ENCODE assay signal across 8 cellular contexts in the genomic region with DNA sequence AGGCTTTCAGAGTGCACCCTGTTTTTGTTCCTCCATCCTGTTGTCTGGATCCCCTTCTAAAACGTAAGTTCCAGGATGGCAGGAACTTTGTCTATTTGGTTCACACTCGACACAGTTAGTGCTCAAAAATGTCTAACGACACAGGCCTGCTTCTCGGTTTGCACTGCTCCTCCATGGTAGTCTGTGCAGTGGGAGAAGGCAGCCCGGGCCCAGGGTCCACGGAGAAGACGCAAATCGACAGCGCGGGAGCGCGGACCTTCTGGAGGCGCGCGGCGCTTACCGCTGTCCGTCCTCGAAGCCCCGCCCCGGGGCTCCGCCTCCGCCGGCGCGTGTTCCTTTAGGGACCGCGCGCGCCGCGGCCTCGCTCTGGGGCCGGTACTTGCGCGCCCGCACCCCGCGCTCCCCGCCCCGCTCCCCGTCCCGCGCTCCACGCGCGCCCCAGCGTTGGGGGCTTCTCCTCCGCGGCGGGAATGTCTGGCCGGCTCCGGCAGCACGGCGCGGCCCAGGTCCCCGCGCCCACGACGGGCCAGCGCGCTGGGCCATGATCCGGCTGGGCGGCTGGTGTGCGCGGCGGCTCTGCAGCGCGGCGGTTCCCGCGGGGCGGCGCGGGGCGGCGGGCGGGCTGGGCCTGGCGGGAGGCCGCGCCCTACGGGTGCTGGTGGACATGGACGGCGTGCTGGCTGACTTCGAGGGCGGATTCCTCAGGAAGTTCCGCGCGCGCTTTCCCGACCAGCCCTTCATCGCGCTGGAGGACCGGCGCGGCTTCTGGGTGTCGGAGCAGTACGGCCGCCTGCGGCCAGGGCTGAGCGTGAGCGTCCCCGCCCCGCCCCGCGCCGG. TPM values are rescaled to one million over a fixed set of nuclear protein-coding genes. Genes with fewer than 3 reads are reported as not detected.
DNase-seq lines count a peak whose midpoint lies in the region; ATAC-seq and TF ChIP-seq lines count a peak whose summit lies in the region.

A gene (plus strand): TSS at position 364 of the 837 bp plus-strand sequence. CDS start 178 bp downstream, at position 542.

- H3K27me3 ChIP-seq in CD4-positive, CD25-positive, alpha-beta regulatory T cell (ENCODE audit: control insufficient read depth, insufficient read depth, low read length), result no peaks in the 10 kb centered on the region
- H3K27me3 ChIP-seq in foreskin keratinocyte, result peaks cover 5% of the 10 kb centered on the region
- H3K27me3 ChIP-seq in neural progenitor cell, result peaks cover 20% of the 10 kb centered on the region
- H3K27me3 ChIP-seq in subcutaneous abdominal adipose tissue (ENCODE audit: control insufficient read depth in 5 of 5, insufficient read depth in 4 of 5, low read length in 5 of 5), result no peaks in the 10 kb centered on the region

- H3K36me3 Mint-ChIP-seq in CD4-positive, CD25-positive, alpha-beta regulatory T cell, result no peaks in the 10 kb centered on the region
- peaks cover 2% of the 10 kb centered on the region for H3K36me3 Mint-ChIP-seq in neural progenitor cell

- peak within 1 kb of the TSS; percentile 60 to 87 (median 72) for H3K27ac Mint-ChIP-seq in CD4-positive, CD25-positive, alpha-beta regulatory T cell
- no peak within 1 kb of the TSS for H3K27ac Mint-ChIP-seq in neural progenitor cell

- no peaks in the 10 kb centered on the region for H4K20me1 ChIP-seq in neural progenitor cell (ENCODE audit: low read depth)

- peak within 1 kb of the TSS; percentile 86 to 92 (median 90) for H3K4me3 Mint-ChIP-seq in CD4-positive, CD25-positive, alpha-beta regulatory T cell
- H3K4me3 Mint-ChIP-seq in neural progenitor cell, result peak within 1 kb of the TSS; percentile 92

- peaks cover 6 to 38% (median 16%) of the 10 kb centered on the region in 4 donors for H3K4me1 Mint-ChIP-seq in CD4-positive, CD25-positive, alpha-beta regulatory T cell
- peaks cover 24% of the 10 kb centered on the region for H3K4me1 Mint-ChIP-seq in neural progenitor cell

- peak within 1 kb of the TSS; percentile 90 for H3K4me2 ChIP-seq in neural progenitor cell

- no peak for TF ChIP-seq EP300 in Ishikawa (IDR thresholded peaks at IDR 0.05; ENCODE audit: borderline replicate concordance)

- ATAC-seq in CD4-positive, CD25-positive, alpha-beta regulatory T cell (ENCODE audit: low read depth in 2 of 2), result peak; percentile 60 to 65
- ATAC-seq in GM19452 (IDR thresholded peaks at IDR 0.05; ENCODE audit: unreplicated experiment) (peak; percentile 56), foreskin keratinocyte (peak; percentile 71)

- H3K4me1 ChIP-seq in CD4-positive, CD25-positive, alpha-beta regulatory T cell (ENCODE audit: control insufficient read depth, insufficient read depth, low read length, poor library complexity, severe bottlenecking), result peaks cover 35% of the 10 kb centered on the region
- H3K4me1 ChIP-seq in foreskin keratinocyte (no peaks in the 10 kb centered on the region), neural progenitor cell (no peaks in the 10 kb centered on the region), subcutaneous abdominal adipose tissue (ENCODE audit: control insufficient read depth in 5 of 5, insufficient read depth in 5 of 5, low read length in 5 of 5) (peaks cover 0 to 33% (median 16%) of the 10 kb centered on the region in 5 donors)

- no peaks in the 10 kb centered on the region for H3K9me3 Mint-ChIP-seq in CD4-positive, CD25-positive, alpha-beta regulatory T cell
- H3K9me3 Mint-ChIP-seq in neural progenitor cell, result no peaks in the 10 kb centered on the region

- TF ChIP-seq CTCF in foreskin keratinocyte (conservative IDR thresholded peaks at IDR 0.05) (no peak), neural progenitor cell (IDR thresholded peaks at IDR 0.05) (no peak)

- H3K36me3 ChIP-seq in CD4-positive, CD25-positive, alpha-beta regulatory T cell (ENCODE audit: control insufficient read depth, insufficient read depth, low read length), result no peaks in the 10 kb centered on the region
- H3K36me3 ChIP-seq in neural progenitor cell, result no peaks in the 10 kb centered on the region
- no peaks in the 10 kb centered on the region for H3K36me3 ChIP-seq in subcutaneous abdominal adipose tissue (ENCODE audit: control insufficient read depth in 5 of 5, insufficient read depth in 5 of 5, low read length in 5 of 5)

- peak within 1 kb of the TSS; percentile 41 for H3K27ac ChIP-seq in CD4-positive, CD25-positive, alpha-beta regulatory T cell (ENCODE audit: insufficient read depth, low read length, poor library complexity, severe bottlenecking)
- no peak within 1 kb of the TSS for H3K27ac ChIP-seq in foreskin keratinocyte
- no peak within 1 kb of the TSS for H3K27ac ChIP-seq in neural progenitor cell
- H3K27ac ChIP-seq in subcutaneous abdominal adipose tissue (ENCODE audit: low read depth, low read length), result no peak within 1 kb of the TSS

- H3K9me3 ChIP-seq in CD4-positive, CD25-positive, alpha-beta regulatory T cell (ENCODE audit: control insufficient read depth in 2 of 2, low read length in 2 of 2), result no peaks in the 10 kb centered on the region
- H3K9me3 ChIP-seq in neural progenitor cell (ENCODE audit: low read depth), result no peaks in the 10 kb centered on the region
- H3K9me3 ChIP-seq in subcutaneous abdominal adipose tissue (ENCODE audit: control insufficient read depth in 5 of 5, low read length in 5 of 5), result no peaks in the 10 kb centered on the region

- peak; percentile 53 to 80 (median 57) for DNase-seq in CD4-positive, CD25-positive, alpha-beta regulatory T cell
- DNase-seq in RPMI7951 (ENCODE audit: low read depth) (peak; percentile 67), foreskin keratinocyte (peak in 1 of 2 donors; percentile 34), neural progenitor cell (ENCODE audit: low spot score) (peak; percentile 92)
- peak; percentile 88 for DNase-seq in activated effector memory CD4-positive, alpha-beta T cell treated with anti-CD3 and anti-CD28 coated beads, Interleukin-2, amount 50 U/mL, for 16 hours

- H3K9ac ChIP-seq in neural progenitor cell (no peak within 1 kb of the TSS), subcutaneous abdominal adipose tissue (ENCODE audit: low read length in 5 of 5) (peak within 1 kb of the TSS in 4 of 5 donors; percentile 21 to 74 (median 50))

- no peak for TF ChIP-seq RAD21 in Ishikawa (IDR thresholded peaks at IDR 0.05; ENCODE audit: low read depth)

- H3K4me3 ChIP-seq in CD4-positive, CD25-positive, alpha-beta regulatory T cell (ENCODE audit: low read depth, low read length), result peak within 1 kb of the TSS; percentile 80
- H3K4me3 ChIP-seq in neural progenitor cell (peak within 1 kb of the TSS; percentile 55), subcutaneous abdominal adipose tissue (ENCODE audit: low read depth in 1 of 5, low read length in 5 of 5) (peak within 1 kb of the TSS; percentile 63 to 70 (median 64))

- peaks cover 39% of the 10 kb centered on the region for H3F3A ChIP-seq in neural progenitor cell (ENCODE audit: low read depth)

- no peaks in the 10 kb centered on the region for H3K27me3 Mint-ChIP-seq in CD4-positive, CD25-positive, alpha-beta regulatory T cell
- peaks cover 18% of the 10 kb centered on the region for H3K27me3 Mint-ChIP-seq in neural progenitor cell (ENCODE audit: insufficient read depth, low read depth)

- H2AFZ ChIP-seq in neural progenitor cell (replicated peaks), result peak within 1 kb of the TSS; percentile 74

- H3K79me2 ChIP-seq in neural progenitor cell (ENCODE audit: low read depth), result no peaks in the 10 kb centered on the region

TF ChIP-seq in Ishikawa, 13 proteins besides CTCF, POLR2A, EP300 and RAD21:
- TF ChIP-seq, protein P1, sequence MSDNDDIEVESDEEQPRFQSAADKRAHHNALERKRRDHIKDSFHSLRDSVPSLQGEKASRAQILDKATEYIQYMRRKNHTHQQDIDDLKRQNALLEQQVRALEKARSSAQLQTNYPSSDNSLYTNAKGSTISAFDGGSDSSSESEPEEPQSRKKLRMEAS (IDR thresholded peaks at IDR 0.05), result peak; percentile 87
- TF ChIP-seq FOXM1 (IDR thresholded peaks at IDR 0.05; ENCODE audit: borderline replicate concordance, low read depth), result no peak
- TF ChIP-seq TAF1 (IDR thresholded peaks at IDR 0.05; ENCODE audit: low read depth), result no peak
- TF ChIP-seq, protein P2, sequence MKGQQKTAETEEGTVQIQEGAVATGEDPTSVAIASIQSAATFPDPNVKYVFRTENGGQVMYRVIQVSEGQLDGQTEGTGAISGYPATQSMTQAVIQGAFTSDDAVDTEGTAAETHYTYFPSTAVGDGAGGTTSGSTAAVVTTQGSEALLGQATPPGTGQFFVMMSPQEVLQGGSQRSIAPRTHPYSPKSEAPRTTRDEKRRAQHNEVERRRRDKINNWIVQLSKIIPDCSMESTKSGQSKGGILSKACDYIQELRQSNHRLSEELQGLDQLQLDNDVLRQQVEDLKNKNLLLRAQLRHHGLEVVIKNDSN (IDR thresholded peaks at IDR 0.05), result no peak

RNA-seq across cellular contexts. Expression of the gene that starts here (rescaled TPM):
- 3.9 TPM for total RNA-seq in CD4-positive, CD25-positive, alpha-beta regulatory T cell
- 1 to 10 TPM in 2 of 4 donors, under 1 TPM in 2; 0.75 to 2.0 (median 1.4) TPM for polyA plus RNA-seq in CD4-positive, CD25-positive, alpha-beta regulatory T cell
- total RNA-seq in RPMI7951 (2014; rRNA removed; shearing (Covaris generic)), result 2.4 and 4.0 TPM in 2 replicates
- total RNA-seq in foreskin keratinocyte (0.88 and 1.4 TPM in 2 replicates), neural progenitor cell (ENCODE audit: low replicate concordance) (4.1 and 9.0 TPM in 2 replicates)
- 1.1 and 1.2 TPM in 2 replicates for polyA plus RNA-seq in foreskin keratinocyte
